ENCODE assay signal across 33 cellular contexts in genomic region chr22:20026204-20026908, GRCh38. TPM values are rescaled to one million over a fixed set of nuclear protein-coding genes. Genes with fewer than 3 reads are reported as not detected.
DNase-seq lines count a peak whose midpoint lies in the region; ATAC-seq, FAIRE-seq and TF ChIP-seq lines count a peak whose summit lies in the region.
"Had no signal": no experiment of that assay in that cellular context is flagged by ENCODE, and none has a peak within 500 bp of the region (broad histone marks: within the 10 kb centered on the region; RNA-seq: fewer than 3 reads in every experiment).

No MANE protein-coding gene starts in this region.

- H3K36me3 Mint-ChIP-seq in activated naive CD4-positive, alpha-beta T cell treated with anti-CD3 and anti-CD28 coated beads, Interleukin-2, amount 10 ng/mL, durations not matched to agents 7 days and 5 days: peaks cover 7% of the 10 kb centered on the region
- H3K36me3 Mint-ChIP-seq in T-cell: peaks cover 2% of the 10 kb centered on the region

- ATAC-seq in left lobe of liver (peak; percentile 19), T-cell (replicated peaks in 1 of 4) (no peak)
- ATAC-seq: activated CD4-positive, alpha-beta T cell treated with anti-CD3 and anti-CD28 coated beads for 36 hours; activated CD8-positive, alpha-beta memory T cell treated with anti-CD3 and anti-CD28 coated beads, Interleukin-2, amount 10 ng/mL, durations not matched to agents 7 days and 5 days; activated T-cell treated with anti-CD3 and anti-CD28 coated beads, Interleukin-2, amount 50 U/mL, for 72 hours; GM12878; naive thymus-derived CD8-positive, alpha-beta T cell; stimulated activated memory B cell treated with anti-CD40 and anti-IgM and Interleukin-4, amounts not matched to agents 10 μg/mL and 1 μg/mL and 100 μg/mL, for 72 hours had no signal

- H3K4me1 ChIP-seq in spleen: peaks cover 19 to 87% (median 60%) of the 10 kb centered on the region in 6 donors

- H3K27ac ChIP-seq in angular gyrus (ENCODE audit: low read depth, low read length) (peak overlapping the region; percentile 22), spleen (no peak overlapping the region)
- H3K27ac ChIP-seq: 22Rv1, coronary artery, hepatocyte, ovary, testis had no signal

- peak overlapping the region; percentile 52 for H3K27ac Mint-ChIP-seq in activated naive CD4-positive, alpha-beta T cell treated with anti-CD3 and anti-CD28 coated beads, Interleukin-2, amount 10 ng/mL, durations not matched to agents 7 days and 5 days
- no peak overlapping the region for H3K27ac Mint-ChIP-seq in T-cell
- H3K27ac Mint-ChIP-seq: activated CD4-positive, alpha-beta T cell treated with anti-CD3 and anti-CD28 coated beads for 36 hours; activated CD8-positive, alpha-beta memory T cell treated with anti-CD3 and anti-CD28 coated beads, Interleukin-2, amount 10 ng/mL, durations not matched to agents 7 days and 5 days; mesothelial cell of epicardium; stimulated activated memory B cell treated with anti-CD40 and anti-IgM and Interleukin-4, amounts not matched to agents 10 μg/mL and 1 μg/mL and 100 μg/mL, for 72 hours had no signal

- intact Hi-C loops in spleen (cut with DNase I; ENCODE audit: low total_unique reads): no loop called here

- no peak for FAIRE-seq in GM12892 (lab: Jason Lieb, UNC)
- FAIRE-seq: GM12878, HTR-8/SVneo, urothelium cell line had no signal

- no peak for TF ChIP-seq CTCF in spleen (IDR thresholded peaks at IDR 0.05 in 8 of 11, conservative IDR thresholded peaks at IDR 0.05 in 3 of 11)

- 90 to 98% (median 94%) methylated on average over 13 of the region's 13 CpGs for WGBS in spleen, 5 donors

- no peak for DNase-seq in activated naive CD4-positive, alpha-beta T cell treated with anti-CD3 and anti-CD28 coated beads, Interleukin-2, amount 10 ng/mL, durations not matched to agents 7 days and 5 days
- DNase-seq in activated naive CD4-positive, alpha-beta T cell treated with anti-CD3 and anti-CD28 coated beads, Interleukin-2, amount 50 U/mL, for 16 hours: no peak
- DNase-seq in left lobe of liver (ENCODE audit: low spot score): no peak
- peak; percentile 14 for DNase-seq in spleen
- DNase-seq in GM12892 (ENCODE audit: insufficient read length): no peak
- DNase-seq in T-cell: no peak
- DNase-seq in activated CD4-positive, CD25-positive, alpha-beta regulatory T cell (lab: John Stamatoyannopoulos, UW): no peak
- DNase-seq: activated CD4-positive, alpha-beta T cell treated with anti-CD3 and anti-CD28 coated beads for 36 hours; activated CD8-positive, alpha-beta memory T cell treated with anti-CD3 and anti-CD28 coated beads, Interleukin-2, amount 10 ng/mL, durations not matched to agents 7 days and 5 days; activated naive CD4-positive, alpha-beta T cell treated with Interleukin-2 at 50 U/mL for 16 hours; activated T-cell treated with anti-CD3 and anti-CD28 coated beads, Interleukin-2, amount 50 U/mL, for 72 hours; CD4-positive, alpha-beta T cell; EL; foreskin fibroblast; NCI-H1436; NCI-H2081 treated with DMSO at 0.1 percent for 48 hours; NCI-H226; ovary; SK-N-SH; stimulated activated CD4-positive, alpha-beta T cell treated with anti-CD3 and anti-CD28 coated beads, Interleukin-4, amount 100 ng/mL, for 24 hours; T-helper 2 cell; testis had no signal

- CTCF ChIA-PET in activated naive CD4-positive, alpha-beta T cell treated with anti-CD3 and anti-CD28 coated beads, Interleukin-2, amount 10 ng/mL, durations not matched to agents 7 days and 5 days (lab: Charles Lee): interaction anchor here (1.4 kb wide), 1 partner anchor 11 kb away, joined by 3 read pairs; no protein-coding TSS in a partner anchor
- CTCF ChIA-PET in T-cell (lab: Charles Lee): no interaction called here

- TF ChIP-seq POLR2A in spleen (IDR thresholded peaks at IDR 0.05): no peak
- no peak for TF ChIP-seq POLR2A in GM12892 (IDR thresholded peaks at IDR 0.05; ENCODE audit: low read depth, low read length)

- H3K4me3 ChIP-seq in spleen: no peak overlapping the region
- H3K4me3 ChIP-seq: coronary artery, GM12878, hepatocyte, ovary, right lobe of liver, testis had no signal

- H3K36me3 ChIP-seq in spleen: peaks cover 0 to 43% (median 0%) of the 10 kb centered on the region in 6 donors
- H3K36me3 ChIP-seq: ovary had no signal

- H3K9me3 ChIP-seq in spleen: no peaks in the 10 kb centered on the region
- H3K9me3 ChIP-seq: ovary, right lobe of liver, SK-N-SH, testis had no signal

- POLR2A ChIA-PET in T-cell (lab: Charles Lee): no interaction called here

- no peaks in the 10 kb centered on the region for H3K27me3 ChIP-seq in spleen (replicated peaks in 1 of 7)
- H3K27me3 ChIP-seq: hepatocyte, ovary, right lobe of liver, testis had no signal

- no peaks in the 10 kb centered on the region for H3K9me3 Mint-ChIP-seq in activated naive CD4-positive, alpha-beta T cell treated with anti-CD3 and anti-CD28 coated beads, Interleukin-2, amount 10 ng/mL, durations not matched to agents 7 days and 5 days
- H3K9me3 Mint-ChIP-seq in T-cell: no peaks in the 10 kb centered on the region
- H3K9me3 Mint-ChIP-seq: activated T-cell treated with anti-CD3 and anti-CD28 coated beads, Interleukin-2, amount 50 U/mL, for 72 hours; CD4-positive, alpha-beta T cell; mesothelial cell of epicardium; naive thymus-derived CD8-positive, alpha-beta T cell; stimulated activated memory B cell treated with anti-CD40 and anti-IgM and Interleukin-4, amounts not matched to agents 10 μg/mL and 1 μg/mL and 100 μg/mL, for 72 hours had no signal

- no peak overlapping the region for H3K4me3 Mint-ChIP-seq in activated naive CD4-positive, alpha-beta T cell treated with anti-CD3 and anti-CD28 coated beads, Interleukin-2, amount 10 ng/mL, durations not matched to agents 7 days and 5 days
- no peak overlapping the region for H3K4me3 Mint-ChIP-seq in T-cell
- H3K4me3 Mint-ChIP-seq: activated CD4-positive, alpha-beta T cell treated with anti-CD3 and anti-CD28 coated beads for 36 hours; activated CD8-positive, alpha-beta memory T cell treated with anti-CD3 and anti-CD28 coated beads, Interleukin-2, amount 10 ng/mL, durations not matched to agents 7 days and 5 days; activated T-cell treated with anti-CD3 and anti-CD28 coated beads, Interleukin-2, amount 50 U/mL, for 72 hours; mesothelial cell of epicardium; stimulated activated memory B cell treated with anti-CD40 and anti-IgM and Interleukin-4, amounts not matched to agents 10 μg/mL and 1 μg/mL and 100 μg/mL, for 72 hours had no signal

- no peaks in the 10 kb centered on the region for H3K27me3 Mint-ChIP-seq in activated naive CD4-positive, alpha-beta T cell treated with anti-CD3 and anti-CD28 coated beads, Interleukin-2, amount 10 ng/mL, durations not matched to agents 7 days and 5 days
- H3K27me3 Mint-ChIP-seq in T-cell: no peaks in the 10 kb centered on the region
- H3K27me3 Mint-ChIP-seq: activated CD4-positive, alpha-beta T cell treated with anti-CD3 and anti-CD28 coated beads for 36 hours; activated CD8-positive, alpha-beta memory T cell treated with anti-CD3 and anti-CD28 coated beads, Interleukin-2, amount 10 ng/mL, durations not matched to agents 7 days and 5 days; CD4-positive, alpha-beta T cell; naive thymus-derived CD8-positive, alpha-beta T cell; stimulated activated memory B cell treated with anti-CD40 and anti-IgM and Interleukin-4, amounts not matched to agents 10 μg/mL and 1 μg/mL and 100 μg/mL, for 72 hours had no signal

- H3K4me1 Mint-ChIP-seq in activated naive CD4-positive, alpha-beta T cell treated with anti-CD3 and anti-CD28 coated beads, Interleukin-2, amount 10 ng/mL, durations not matched to agents 7 days and 5 days: peaks cover 33% of the 10 kb centered on the region
- peaks cover 31 to 46% (median 45%) of the 10 kb centered on the region in 3 donors for H3K4me1 Mint-ChIP-seq in T-cell

RNA-seq across cellular contexts. Expression of gene TANGO2, which starts 5.4 kb away (rescaled TPM):
- total RNA-seq in left lobe of liver (12.5 TPM), spleen (10 to 100 TPM; 35.9 to 72.2 (median 57.2) TPM), T-cell (10 to 100 TPM; 29.9 to 48.4 (median 43.7) TPM)
- 10 to 100 TPM; 18.7 to 30.9 (median 21.6) TPM for polyA plus RNA-seq in spleen
- polyA plus RNA-seq in GM12892 (2012; ENCODE audit: missing spikeins): 14.9 TPM

RNA-seq across cellular contexts. Expression of gene ARVCF, which starts 9.7 kb away (rescaled TPM):
- 18.7 TPM for total RNA-seq in left lobe of liver
- total RNA-seq in spleen: 10 to 100 TPM; 18.1 to 96.7 (median 29.5) TPM
- 10 to 100 TPM in 2 of 3 donors, 1 to 10 TPM in 1; 9.4 to 42.5 (median 10.4) TPM for polyA plus RNA-seq in spleen
- polyA plus RNA-seq in GM12892 (2012; ENCODE audit: missing spikeins): 0.72 TPM
- 1 to 10 TPM; 2.5 to 8.6 (median 6.4) TPM for total RNA-seq in T-cell

RNA-seq across cellular contexts. Expression of gene DGCR8, which starts 53.7 kb away (rescaled TPM):
- total RNA-seq in left lobe of liver (26.9 TPM), spleen (10 to 100 TPM; 25.1 to 62.7 (median 36.1) TPM), T-cell (10 to 100 TPM; 38.4 to 48.1 (median 45.1) TPM)
- 10 to 100 TPM in 2 of 3 donors, 1 to 10 TPM in 1; 7.8 to 17.1 (median 14.3) TPM for polyA plus RNA-seq in spleen
- polyA plus RNA-seq in GM12892 (2012; ENCODE audit: missing spikeins): 19.9 TPM
